Comparison of ENCODE assay signal across 27 cellular contexts in genomic region chr2:19337202-19337601, GRCh38. TPM values are rescaled to one million over a fixed set of nuclear protein-coding genes. Genes with fewer than 3 reads are reported as not detected.
"Had no signal": no experiment of that assay in that cellular context is flagged by ENCODE, and none has a peak within 500 bp of the region (broad histone marks: within the 10 kb centered on the region; RNA-seq: fewer than 3 reads in every experiment).

No MANE protein-coding gene starts in this region.

- H3K36me3 ChIP-seq: adrenal gland, cardiac muscle cell, neural progenitor cell, suprapubic skin had no signal

- H3K4me1 ChIP-seq: adrenal gland, ascending aorta, neural progenitor cell, sigmoid colon, suprapubic skin had no signal

- H3K4me2 ChIP-seq: neural progenitor cell, SK-N-SH had no signal

- H3K4me3 ChIP-seq: adrenal gland, ascending aorta, cardiac muscle cell, neural progenitor cell, sigmoid colon, suprapubic skin, tibial nerve had no signal

- ATAC-seq: activated T-cell treated with anti-CD3 and anti-CD28 coated beads, Interleukin-2, amount 50 U/mL, for 72 hours; natural killer cell; stimulated activated memory B cell treated with anti-CD40 and anti-IgM and Interleukin-4, amounts not matched to agents 10 μg/mL and 1 μg/mL and 100 μg/mL, for 72 hours; stimulated activated naive CD8-positive, alpha-beta T cell treated with anti-CD3 and anti-CD28 coated beads, Interleukin-15, amount 100 ng/mL, for 72 hours had no signal

- H3K9me2 ChIP-seq: SK-N-SH had no signal

- DNase-seq: activated CD4-positive, alpha-beta T cell treated with anti-CD3 and anti-CD28 coated beads for 4 hours; activated CD4-positive, alpha-beta T cell treated with anti-CD3 and anti-CD28 coated beads, Interleukin-2, amount 50 U/mL, for 4 hours; activated naive CD4-positive, alpha-beta T cell; activated naive CD8-positive, alpha-beta T cell treated with anti-CD3 and anti-CD28 coated beads for 36 hours; activated T-cell treated with anti-CD3 and anti-CD28 coated beads for 4 hours; activated T-cell treated with anti-CD3 and anti-CD28 coated beads, Interleukin-2, amount 50 U/mL, for 72 hours; adrenal gland; cortex of kidney; kidney glomerular epithelial cell; natural killer cell; occipital lobe; sigmoid colon; SK-N-SH; small intestine; stimulated activated CD4-positive, alpha-beta T cell treated with anti-CD3 and anti-CD28 coated beads, Interleukin-4, amount 100 ng/mL, for 4 hours; stimulated activated CD8-positive, alpha-beta memory T cell treated with anti-CD3 and anti-CD28 coated beads, Interleukin-4, amount 100 ng/mL, for 48 hours; stimulated activated naive CD8-positive, alpha-beta T cell treated with anti-CD3 and anti-CD28 coated beads, Interleukin-15, amount 100 ng/mL, for 72 hours; SW 1271; T-helper 9 cell had no signal

- H3K9me3 ChIP-seq: adrenal gland, ascending aorta, sigmoid colon, SK-N-SH, suprapubic skin, tibial nerve had no signal

- H3K9ac ChIP-seq: neural progenitor cell, SK-N-SH had no signal

- H2AFZ ChIP-seq: neural progenitor cell had no signal

- H3K27ac ChIP-seq: adrenal gland, ascending aorta, cardiac muscle cell, neural progenitor cell, sigmoid colon, suprapubic skin, tibial nerve, VCaP had no signal

- H3K27me3 ChIP-seq: adrenal gland, ascending aorta, cardiac muscle cell, neural progenitor cell, sigmoid colon, suprapubic skin, tibial nerve had no signal

RNA-seq across cellular contexts. Expression of gene OSR1, which starts 21.2 kb away (rescaled TPM):
- total RNA-seq: activated naive CD8-positive, alpha-beta T cell treated with anti-CD3 and anti-CD28 coated beads for 36 hours; activated T-cell treated with anti-CD3 and anti-CD28 coated beads, Interleukin-2, amount 50 U/mL, for 72 hours; endothelial cell of umbilical vein; natural killer cell had no signal
